Comparison of ENCODE assay signal across 12 cellular contexts in genomic region chr7:158595068-158595467, GRCh38. TPM values are rescaled to one million over a fixed set of nuclear protein-coding genes. Genes with fewer than 3 reads are reported as not detected.
DNase-seq lines count a peak whose midpoint lies in the region; ATAC-seq and TF ChIP-seq lines count a peak whose summit lies in the region.
"Had no signal": no experiment of that assay in that cellular context is flagged by ENCODE, and none has a peak within 500 bp of the region (broad histone marks: within the 10 kb centered on the region; RNA-seq: fewer than 3 reads in every experiment).

No MANE protein-coding gene starts in this region.

- ATAC-seq in CD4-positive, CD25-positive, alpha-beta regulatory T cell (ENCODE audit: low read depth in 2 of 2) = peak; percentile 80 to 81
- ATAC-seq in HG02798 (IDR thresholded peaks at IDR 0.05; ENCODE audit: poor library complexity, unreplicated experiment) = peak; percentile 57
- peak; percentile 78 for ATAC-seq in effector memory CD8-positive, alpha-beta T cell (replicated peaks)
- ATAC-seq in lower lobe of right lung = peak; percentile 57 to 74
- ATAC-seq in HG02870 (IDR thresholded peaks at IDR 0.05; ENCODE audit: unreplicated experiment) = no peak
- ATAC-seq in HG03196 (IDR thresholded peaks at IDR 0.05; ENCODE audit: unreplicated experiment) = no peak

- TF ChIP-seq CTCF in lower lobe of right lung (IDR thresholded peaks at IDR 0.05) = no peak

- H3K27ac ChIP-seq in CD4-positive, CD25-positive, alpha-beta regulatory T cell (ENCODE audit: insufficient read depth, low read length, poor library complexity, severe bottlenecking) = no peak overlapping the region
- no peak overlapping the region for H3K27ac ChIP-seq in lower lobe of right lung
- H3K27ac ChIP-seq: cardiac muscle cell, SJSA1 had no signal

- H3K4me1 ChIP-seq in CD4-positive, CD25-positive, alpha-beta regulatory T cell (ENCODE audit: control insufficient read depth, insufficient read depth, low read length, poor library complexity, severe bottlenecking) = no peaks in the 10 kb centered on the region
- no peaks in the 10 kb centered on the region for H3K4me1 ChIP-seq in lower lobe of right lung
- H3K4me1 ChIP-seq: SJSA1 had no signal

- H3K36me3 Mint-ChIP-seq in CD4-positive, CD25-positive, alpha-beta regulatory T cell = no peaks in the 10 kb centered on the region
- peaks cover 6% of the 10 kb centered on the region for H3K36me3 Mint-ChIP-seq in effector memory CD8-positive, alpha-beta T cell (ENCODE audit: insufficient read depth)

- no peak overlapping the region for H3K4me3 Mint-ChIP-seq in CD4-positive, CD25-positive, alpha-beta regulatory T cell
- H3K4me3 Mint-ChIP-seq in effector memory CD8-positive, alpha-beta T cell = no peak overlapping the region

- H3K27me3 ChIP-seq in CD4-positive, CD25-positive, alpha-beta regulatory T cell (ENCODE audit: control insufficient read depth, insufficient read depth, low read length) = no peaks in the 10 kb centered on the region
- no peaks in the 10 kb centered on the region for H3K27me3 ChIP-seq in lower lobe of right lung (ENCODE audit: low read depth)
- H3K27me3 ChIP-seq: SJSA1 had no signal

- no peaks in the 10 kb centered on the region for H3K36me3 ChIP-seq in CD4-positive, CD25-positive, alpha-beta regulatory T cell (ENCODE audit: control insufficient read depth, insufficient read depth, low read length)
- no peaks in the 10 kb centered on the region for H3K36me3 ChIP-seq in lower lobe of right lung
- H3K36me3 ChIP-seq: cardiac muscle cell, SJSA1 had no signal

- DNase-seq in CD4-positive, CD25-positive, alpha-beta regulatory T cell = no peak
- no peak for DNase-seq in effector memory CD8-positive, alpha-beta T cell
- no peak for DNase-seq in lower lobe of right lung
- no peak for DNase-seq in NCI-H1930 (lab: John Stamatoyannopoulos, UW)
- DNase-seq in mucosa of gallbladder (ENCODE audit: low spot score) = no peak
- DNase-seq: NCI-H2081; stimulated activated CD8-positive, alpha-beta memory T cell treated with anti-CD3 and anti-CD28 coated beads, Interleukin-4, amount 100 ng/mL, for 48 hours had no signal

- H3K27ac Mint-ChIP-seq in CD4-positive, CD25-positive, alpha-beta regulatory T cell = no peak overlapping the region
- no peak overlapping the region for H3K27ac Mint-ChIP-seq in effector memory CD8-positive, alpha-beta T cell

- intact Hi-C loops in lower lobe of right lung (cut with DNase I) = no loop called here

- no peak overlapping the region for H3K4me3 ChIP-seq in CD4-positive, CD25-positive, alpha-beta regulatory T cell (ENCODE audit: low read depth, low read length)
- H3K4me3 ChIP-seq in lower lobe of right lung = no peak overlapping the region
- H3K4me3 ChIP-seq: cardiac muscle cell, SJSA1 had no signal

- peaks cover 0 to 7% of the 10 kb centered on the region in 2 experiments for H3K9me3 ChIP-seq in CD4-positive, CD25-positive, alpha-beta regulatory T cell (ENCODE audit: control insufficient read depth in 2 of 2, low read length in 2 of 2)
- no peaks in the 10 kb centered on the region for H3K9me3 ChIP-seq in lower lobe of right lung
- H3K9me3 ChIP-seq: SJSA1 had no signal

- H3K9me3 Mint-ChIP-seq in CD4-positive, CD25-positive, alpha-beta regulatory T cell = peaks cover 0 to 9% (median 0%) of the 10 kb centered on the region in 7 donors
- no peaks in the 10 kb centered on the region for H3K9me3 Mint-ChIP-seq in effector memory CD8-positive, alpha-beta T cell

- peaks cover 0 to under 1% (median 0%) of the 10 kb centered on the region in 4 donors for H3K4me1 Mint-ChIP-seq in CD4-positive, CD25-positive, alpha-beta regulatory T cell
- H3K4me1 Mint-ChIP-seq in effector memory CD8-positive, alpha-beta T cell (ENCODE audit: low read depth in 2 of 2) = no peaks in the 10 kb centered on the region

- peaks cover 4% of the 10 kb centered on the region for H3K27me3 Mint-ChIP-seq in CD4-positive, CD25-positive, alpha-beta regulatory T cell
- peaks cover 0 to under 1% of the 10 kb centered on the region in 2 donors for H3K27me3 Mint-ChIP-seq in effector memory CD8-positive, alpha-beta T cell

RNA-seq across cellular contexts. Expression of gene PTPRN2, which starts 7.4 kb away (rescaled TPM):
- 1.6 TPM for total RNA-seq in CD4-positive, CD25-positive, alpha-beta regulatory T cell
- polyA plus RNA-seq in CD4-positive, CD25-positive, alpha-beta regulatory T cell = 1 to 10 TPM; 1.9 to 4.7 (median 2.9) TPM
- total RNA-seq in lower lobe of right lung = 6.8 TPM
- total RNA-seq in mucosa of gallbladder = 11.9 TPM
- total RNA-seq: cardiac muscle cell had no signal

Comparison
In these comparisons a context has a peak if more than half of its experiments do, and no peak if none do; other contexts are left out.
1. ATAC-seq: peak in CD4-positive, CD25-positive, alpha-beta regulatory T cell (2 of 2), HG02798 (single experiment), effector memory CD8-positive, alpha-beta T cell (single experiment) and lower lobe of right lung (2 of 2); none in HG02870 (single experiment) and HG03196 (single experiment).